15 cellular contexts compared by ENCODE assay signal in the genomic region with DNA sequence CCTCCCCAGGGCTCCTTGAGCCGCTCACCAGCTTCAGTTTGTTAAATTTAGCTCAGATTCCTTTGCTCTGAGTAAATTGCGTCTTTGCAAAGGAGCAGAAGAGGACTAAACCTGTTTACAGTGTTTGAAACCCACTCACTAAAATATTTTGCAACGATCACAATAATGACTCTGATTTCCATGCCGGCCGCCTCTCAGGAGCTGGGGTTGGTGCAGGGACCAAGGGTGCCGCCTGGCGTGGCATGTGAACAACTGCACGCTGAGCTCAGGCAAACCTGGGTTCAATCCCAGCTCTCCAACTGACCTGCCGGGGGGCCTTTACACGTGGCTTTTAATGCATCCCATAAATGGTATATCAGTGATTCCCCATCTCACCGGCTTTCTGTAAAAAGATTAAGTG.
A peak's percentile ranks its signal among the peaks of the same experiment; 100 is the strongest.
DNase-seq lines count a peak whose midpoint lies in the region; ATAC-seq and TF ChIP-seq lines count a peak whose summit lies in the region.
"Had no signal": no experiment of that assay in that cellular context is flagged by ENCODE, and none has a peak within 500 bp of the region (broad histone marks: within the 10 kb centered on the region; RNA-seq: fewer than 3 reads in every experiment).

No MANE protein-coding gene starts in this region.

- TF ChIP-seq CTCF in mammary epithelial cell (conservative IDR thresholded peaks at IDR 0.05 in 1 of 2, IDR thresholded peaks at IDR 0.05 in 1 of 2; ENCODE audit: extremely low read depth in 1 of 2, insufficient read depth in 1 of 2, low read depth in 1 of 2, low read length in 2 of 2) (no peak), choroid plexus epithelial cell (conservative IDR thresholded peaks at IDR 0.05; ENCODE audit: low read depth, low read length) (peak; percentile 34), type B pancreatic cell (conservative IDR thresholded peaks at IDR 0.05) (peak; percentile 58), vagina (IDR thresholded peaks at IDR 0.05) (no peak)

- CTCF ChIA-PET in mammary epithelial cell (lab: Charles Lee; ENCODE audit: low non-redundant PET): no interaction called here

- H3K4me1 ChIP-seq in mammary epithelial cell (ENCODE audit: insufficient read depth, low read length): no peaks in the 10 kb centered on the region
- no peaks in the 10 kb centered on the region for H3K4me1 ChIP-seq in vagina
- H3K4me1 ChIP-seq: BLaER1, heart right ventricle had no signal

- H4K20me1 ChIP-seq in mammary epithelial cell (ENCODE audit: insufficient read depth, low read length): no peaks in the 10 kb centered on the region
- H4K20me1 ChIP-seq: BLaER1 had no signal

- BruUV-seq in mammary epithelial cell (replicated peaks; lab: Mats Ljungman, UMichigan): no TSS peak

- no peak for TF ChIP-seq POLR2A in vagina (IDR thresholded peaks at IDR 0.05)

- no peak overlapping the region for H3K9ac ChIP-seq in mammary epithelial cell (ENCODE audit: insufficient read depth, low read length)
- H3K9ac ChIP-seq: BLaER1 had no signal

- in situ Hi-C loops in T47D (cut with HindIII; ENCODE audit: low pct_unique_long_range_greater_than_20kb, low sequenced_read_pairs) (no loop called here), mammary epithelial cell (cut with MboI; ENCODE audit: low sequenced_read_pairs in 2 of 2) (loop anchor here in 1 of 2 donors (25.0 kb wide), 1 partner anchor 588 kb away; a partner anchor contains a TSS)

- H3K9me3 Mint-ChIP-seq in type B pancreatic cell: peaks cover 9% of the 10 kb centered on the region

- no peak overlapping the region for H3K27ac Mint-ChIP-seq in type B pancreatic cell
- H3K27ac Mint-ChIP-seq: activated T-cell treated with anti-CD3 and anti-CD28 coated beads, Interleukin-2, amount 50 U/mL, for 24 hours had no signal

- no peaks in the 10 kb centered on the region for H3K36me3 Mint-ChIP-seq in type B pancreatic cell

- H3K9me3 ChIP-seq in mammary epithelial cell (replicated peaks; ENCODE audit: insufficient read depth, low read length) (peaks cover 3% of the 10 kb centered on the region), vagina (no peaks in the 10 kb centered on the region)

- no peak overlapping the region for H3K4me3 Mint-ChIP-seq in type B pancreatic cell
- H3K4me3 Mint-ChIP-seq: activated T-cell treated with anti-CD3 and anti-CD28 coated beads, Interleukin-2, amount 50 U/mL, for 24 hours had no signal

- H3K27me3 Mint-ChIP-seq in type B pancreatic cell: peaks cover 20% of the 10 kb centered on the region

- no peaks in the 10 kb centered on the region for H3K27me3 ChIP-seq in mammary epithelial cell (ENCODE audit: insufficient read depth, low read length)
- H3K27me3 ChIP-seq in vagina: no peaks in the 10 kb centered on the region
- H3K27me3 ChIP-seq: BLaER1 had no signal

- ATAC-seq in GM21447 (IDR thresholded peaks at IDR 0.05; ENCODE audit: unreplicated experiment): no peak
- ATAC-seq: heart right ventricle had no signal

- no peak overlapping the region for H3K27ac ChIP-seq in mammary epithelial cell (ENCODE audit: insufficient read depth, low read depth, low read length)
- H3K27ac ChIP-seq in vagina: no peak overlapping the region
- H3K27ac ChIP-seq: BLaER1, heart right ventricle had no signal

- no peak overlapping the region for H3K4me2 ChIP-seq in mammary epithelial cell (ENCODE audit: insufficient read depth, low read depth, low read length)
- H3K4me2 ChIP-seq: BLaER1 had no signal

- no peaks in the 10 kb centered on the region for H3K4me1 Mint-ChIP-seq in type B pancreatic cell (ENCODE audit: unreplicated experiment)

- WGBS in mammary epithelial cell (ENCODE audit: low coverage, missing lambda C conversion rate): 71% methylated on average over 11 of the region's 11 CpGs

- intact Hi-C loops in mammary epithelial cell (cut with micrococcal nuclease) (no loop called here), vagina (cut with DNase I) (no loop called here)

- DNase-seq in T47D (ENCODE audit: low read depth in 1 of 2, low spot score in 1 of 2) (peak; percentile 5 to 35), mammary epithelial cell (no peak), NCI-H460 (ENCODE audit: extremely low read depth, low read depth) (peak; percentile 6), choroid plexus epithelial cell (ENCODE audit: low read depth) (no peak), type B pancreatic cell (ENCODE audit: extremely low spot score, unreplicated experiment) (no peak), vagina (ENCODE audit: extremely low spot score in 2 of 2) (no peak), cerebellar nuclear complex (lab: John Stamatoyannopoulos, UW) (no peak)
- DNase-seq: activated T-cell treated with anti-CD3 and anti-CD28 coated beads, Interleukin-2, amount 50 U/mL, for 24 hours; central memory CD4-positive, alpha-beta T cell; heart right ventricle; midbrain; NCI-H748 treated with DMSO at 0.1 percent for 48 hours; T1000 had no signal

- H3K4me3 ChIP-seq in mammary epithelial cell (replicated peaks in 1 of 3; ENCODE audit: insufficient read depth in 1 of 3, low read depth in 2 of 3, low read length in 3 of 3) (no peak overlapping the region), choroid plexus epithelial cell (ENCODE audit: low read depth, low read length) (no peak overlapping the region), vagina (no peak overlapping the region)
- H3K4me3 ChIP-seq: BLaER1, heart right ventricle had no signal

- H3K36me3 ChIP-seq in mammary epithelial cell (ENCODE audit: insufficient read depth, low read length) (no peaks in the 10 kb centered on the region), vagina (no peaks in the 10 kb centered on the region)
- H3K36me3 ChIP-seq: BLaER1, heart right ventricle had no signal

- H2AFZ ChIP-seq in mammary epithelial cell (ENCODE audit: low read depth, low read length): no peak overlapping the region

- dilution Hi-C loops in mammary epithelial cell (cut with HindIII; ENCODE audit: low sequenced_read_pairs): no loop called here

- no peaks in the 10 kb centered on the region for H3K79me2 ChIP-seq in mammary epithelial cell (ENCODE audit: insufficient read depth, low read length)

Comparison
In these comparisons a context has a peak if more than half of its experiments do, and no peak if none do; other contexts are left out.
1. DNase-seq: peak in T47D (2 of 2) and NCI-H460 (single experiment); none in mammary epithelial cell (single experiment), choroid plexus epithelial cell (single experiment), type B pancreatic cell (single experiment), vagina (0 of 2) and cerebellar nuclear complex (0 of 2).
2. CTCF ChIP-seq: peak in choroid plexus epithelial cell (single experiment) and type B pancreatic cell (single experiment); none in mammary epithelial cell (0 of 2) and vagina (0 of 3).